In the genomic region with DNA sequence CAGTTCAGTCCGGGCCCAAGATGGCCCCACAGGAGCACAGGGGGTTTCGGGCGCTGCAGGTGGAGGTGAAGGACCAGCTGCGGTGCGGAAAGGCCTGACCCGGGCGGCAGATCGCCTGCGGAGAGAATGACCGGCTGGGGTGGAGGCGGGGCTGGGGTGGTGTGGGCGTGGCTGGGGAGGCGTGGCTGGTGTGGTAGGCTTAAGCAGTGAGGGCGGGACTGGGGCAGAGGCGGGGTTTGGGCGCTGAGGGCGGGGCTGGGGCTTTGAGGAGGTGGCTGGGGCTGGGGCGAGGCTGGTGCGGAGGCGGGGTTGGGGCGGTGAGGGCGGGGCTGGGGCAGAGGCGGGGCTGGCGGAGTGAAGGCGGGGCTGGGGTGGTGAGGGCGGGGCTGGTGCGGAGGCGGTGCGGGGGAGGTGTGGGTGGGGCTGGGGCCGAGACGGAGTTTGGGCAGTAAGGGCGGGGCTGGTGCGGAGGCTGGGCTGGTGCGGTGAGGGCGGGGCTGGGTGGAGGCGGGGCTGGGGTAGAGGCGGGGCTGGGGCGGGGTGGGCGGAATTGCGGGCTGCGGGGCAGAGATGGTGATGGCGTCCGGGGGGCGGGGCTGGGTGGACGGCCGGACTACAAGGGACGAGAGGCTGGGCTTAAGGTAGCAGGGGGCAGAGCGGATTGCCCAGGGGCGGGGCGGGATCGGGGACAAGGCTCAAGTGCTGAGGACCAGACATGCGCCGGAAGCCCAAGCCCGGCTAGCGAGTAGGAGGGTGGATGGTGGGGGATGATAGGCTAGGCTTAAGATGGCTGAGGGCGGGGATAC, we compare ENCODE assay signal across 2 cellular contexts.
TF ChIP-seq lines count a peak whose summit lies in the region.

No MANE protein-coding gene starts in this region.

TF ChIP-seq in HCT116, 20 proteins besides CTCF, POLR2A, EP300 and RAD21 (continued from another document):
- no peak for TF ChIP-seq SRF (IDR thresholded peaks at IDR 0.05; ENCODE audit: low read depth)
- TF ChIP-seq YY1 (IDR thresholded peaks at IDR 0.05; ENCODE audit: extremely low read depth, insufficient replicate concordance, low read depth, low read length): peak; percentile 50
- TF ChIP-seq POLR2AphosphoS5 (IDR thresholded peaks at IDR 0.05; ENCODE audit: low read depth, low read length): peak; percentile 74

TF ChIP-seq in SK-N-SH treated with all-trans-retinoic acid at 6 μM for 48 hours, 23 proteins besides CTCF, POLR2A, EP300 and RAD21 (continued from another document):
- TF ChIP-seq, protein P1, sequence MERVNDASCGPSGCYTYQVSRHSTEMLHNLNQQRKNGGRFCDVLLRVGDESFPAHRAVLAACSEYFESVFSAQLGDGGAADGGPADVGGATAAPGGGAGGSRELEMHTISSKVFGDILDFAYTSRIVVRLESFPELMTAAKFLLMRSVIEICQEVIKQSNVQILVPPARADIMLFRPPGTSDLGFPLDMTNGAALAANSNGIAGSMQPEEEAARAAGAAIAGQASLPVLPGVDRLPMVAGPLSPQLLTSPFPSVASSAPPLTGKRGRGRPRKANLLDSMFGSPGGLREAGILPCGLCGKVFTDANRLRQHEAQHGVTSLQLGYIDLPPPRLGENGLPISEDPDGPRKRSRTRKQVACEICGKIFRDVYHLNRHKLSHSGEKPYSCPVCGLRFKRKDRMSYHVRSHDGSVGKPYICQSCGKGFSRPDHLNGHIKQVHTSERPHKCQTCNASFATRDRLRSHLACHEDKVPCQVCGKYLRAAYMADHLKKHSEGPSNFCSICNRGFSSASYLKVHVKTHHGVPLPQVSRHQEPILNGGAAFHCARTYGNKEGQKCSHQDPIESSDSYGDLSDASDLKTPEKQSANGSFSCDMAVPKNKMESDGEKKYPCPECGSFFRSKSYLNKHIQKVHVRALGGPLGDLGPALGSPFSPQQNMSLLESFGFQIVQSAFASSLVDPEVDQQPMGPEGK (CRISPR knock-in tag; IDR thresholded peaks at IDR 0.05; ENCODE audit: borderline replicate concordance): no peak
- TF ChIP-seq, protein P2, sequence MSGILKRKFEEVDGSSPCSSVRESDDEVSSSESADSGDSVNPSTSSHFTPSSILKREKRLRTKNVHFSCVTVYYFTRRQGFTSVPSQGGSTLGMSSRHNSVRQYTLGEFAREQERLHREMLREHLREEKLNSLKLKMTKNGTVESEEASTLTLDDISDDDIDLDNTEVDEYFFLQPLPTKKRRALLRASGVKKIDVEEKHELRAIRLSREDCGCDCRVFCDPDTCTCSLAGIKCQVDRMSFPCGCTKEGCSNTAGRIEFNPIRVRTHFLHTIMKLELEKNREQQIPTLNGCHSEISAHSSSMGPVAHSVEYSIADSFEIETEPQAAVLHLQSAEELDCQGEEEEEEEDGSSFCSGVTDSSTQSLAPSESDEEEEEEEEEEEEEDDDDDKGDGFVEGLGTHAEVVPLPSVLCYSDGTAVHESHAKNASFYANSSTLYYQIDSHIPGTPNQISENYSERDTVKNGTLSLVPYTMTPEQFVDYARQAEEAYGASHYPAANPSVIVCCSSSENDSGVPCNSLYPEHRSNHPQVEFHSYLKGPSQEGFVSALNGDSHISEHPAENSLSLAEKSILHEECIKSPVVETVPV (CRISPR knock-in tag; IDR thresholded peaks at IDR 0.05): no peak
- TF ChIP-seq TCF4 (CRISPR knock-in tag; IDR thresholded peaks at IDR 0.05; ENCODE audit: borderline replicate concordance) (no peak), SNAI2 (CRISPR knock-in tag; IDR thresholded peaks at IDR 0.05) (no peak), ZC3H10 (CRISPR knock-in tag; IDR thresholded peaks at IDR 0.05) (no peak), CSDC2 (CRISPR knock-in tag; IDR thresholded peaks at IDR 0.05) (no peak), ISL1 (CRISPR knock-in tag; IDR thresholded peaks at IDR 0.05) (no peak), RARB (CRISPR knock-in tag; IDR thresholded peaks at IDR 0.05) (no peak), BACH2 (CRISPR knock-in tag; IDR thresholded peaks at IDR 0.05; ENCODE audit: borderline replicate concordance) (no peak), PPARA (CRISPR knock-in tag; IDR thresholded peaks at IDR 0.05; ENCODE audit: borderline replicate concordance) (no peak), ZFP30 (CRISPR knock-in tag; IDR thresholded peaks at IDR 0.05) (no peak), ZFP3 (CRISPR knock-in tag; IDR thresholded peaks at IDR 0.05) (no peak), ZNF565 (CRISPR knock-in tag; conservative IDR thresholded peaks at IDR 0.05; ENCODE audit: low read depth) (no peak)
- TF ChIP-seq, protein P3, sequence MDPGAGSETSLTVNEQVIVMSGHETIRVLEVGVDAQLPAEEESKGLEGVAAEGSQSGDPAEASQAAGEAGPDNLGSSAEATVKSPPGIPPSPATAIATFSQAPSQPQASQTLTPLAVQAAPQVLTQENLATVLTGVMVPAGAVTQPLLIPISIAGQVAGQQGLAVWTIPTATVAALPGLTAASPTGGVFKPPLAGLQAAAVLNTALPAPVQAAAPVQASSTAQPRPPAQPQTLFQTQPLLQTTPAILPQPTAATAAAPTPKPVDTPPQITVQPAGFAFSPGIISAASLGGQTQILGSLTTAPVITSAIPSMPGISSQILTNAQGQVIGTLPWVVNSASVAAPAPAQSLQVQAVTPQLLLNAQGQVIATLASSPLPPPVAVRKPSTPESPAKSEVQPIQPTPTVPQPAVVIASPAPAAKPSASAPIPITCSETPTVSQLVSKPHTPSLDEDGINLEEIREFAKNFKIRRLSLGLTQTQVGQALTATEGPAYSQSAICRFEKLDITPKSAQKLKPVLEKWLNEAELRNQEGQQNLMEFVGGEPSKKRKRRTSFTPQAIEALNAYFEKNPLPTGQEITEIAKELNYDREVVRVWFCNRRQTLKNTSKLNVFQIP (CRISPR knock-in tag; IDR thresholded peaks at IDR 0.05; ENCODE audit: borderline replicate concordance, low read depth): no peak
- TF ChIP-seq, protein P4, sequence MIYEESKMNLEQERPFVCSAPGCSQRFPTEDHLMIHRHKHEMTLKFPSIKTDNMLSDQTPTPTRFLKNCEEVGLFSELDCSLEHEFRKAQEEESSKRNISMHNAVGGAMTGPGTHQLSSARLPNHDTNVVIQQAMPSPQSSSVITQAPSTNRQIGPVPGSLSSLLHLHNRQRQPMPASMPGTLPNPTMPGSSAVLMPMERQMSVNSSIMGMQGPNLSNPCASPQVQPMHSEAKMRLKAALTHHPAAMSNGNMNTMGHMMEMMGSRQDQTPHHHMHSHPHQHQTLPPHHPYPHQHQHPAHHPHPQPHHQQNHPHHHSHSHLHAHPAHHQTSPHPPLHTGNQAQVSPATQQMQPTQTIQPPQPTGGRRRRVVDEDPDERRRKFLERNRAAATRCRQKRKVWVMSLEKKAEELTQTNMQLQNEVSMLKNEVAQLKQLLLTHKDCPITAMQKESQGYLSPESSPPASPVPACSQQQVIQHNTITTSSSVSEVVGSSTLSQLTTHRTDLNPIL (CRISPR knock-in tag; IDR thresholded peaks at IDR 0.05; ENCODE audit: low read depth): no peak
- TF ChIP-seq, protein P5, sequence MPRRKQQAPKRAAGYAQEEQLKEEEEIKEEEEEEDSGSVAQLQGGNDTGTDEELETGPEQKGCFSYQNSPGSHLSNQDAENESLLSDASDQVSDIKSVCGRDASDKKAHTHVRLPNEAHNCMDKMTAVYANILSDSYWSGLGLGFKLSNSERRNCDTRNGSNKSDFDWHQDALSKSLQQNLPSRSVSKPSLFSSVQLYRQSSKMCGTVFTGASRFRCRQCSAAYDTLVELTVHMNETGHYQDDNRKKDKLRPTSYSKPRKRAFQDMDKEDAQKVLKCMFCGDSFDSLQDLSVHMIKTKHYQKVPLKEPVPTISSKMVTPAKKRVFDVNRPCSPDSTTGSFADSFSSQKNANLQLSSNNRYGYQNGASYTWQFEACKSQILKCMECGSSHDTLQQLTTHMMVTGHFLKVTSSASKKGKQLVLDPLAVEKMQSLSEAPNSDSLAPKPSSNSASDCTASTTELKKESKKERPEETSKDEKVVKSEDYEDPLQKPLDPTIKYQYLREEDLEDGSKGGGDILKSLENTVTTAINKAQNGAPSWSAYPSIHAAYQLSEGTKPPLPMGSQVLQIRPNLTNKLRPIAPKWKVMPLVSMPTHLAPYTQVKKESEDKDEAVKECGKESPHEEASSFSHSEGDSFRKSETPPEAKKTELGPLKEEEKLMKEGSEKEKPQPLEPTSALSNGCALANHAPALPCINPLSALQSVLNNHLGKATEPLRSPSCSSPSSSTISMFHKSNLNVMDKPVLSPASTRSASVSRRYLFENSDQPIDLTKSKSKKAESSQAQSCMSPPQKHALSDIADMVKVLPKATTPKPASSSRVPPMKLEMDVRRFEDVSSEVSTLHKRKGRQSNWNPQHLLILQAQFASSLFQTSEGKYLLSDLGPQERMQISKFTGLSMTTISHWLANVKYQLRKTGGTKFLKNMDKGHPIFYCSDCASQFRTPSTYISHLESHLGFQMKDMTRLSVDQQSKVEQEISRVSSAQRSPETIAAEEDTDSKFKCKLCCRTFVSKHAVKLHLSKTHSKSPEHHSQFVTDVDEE (CRISPR knock-in tag; IDR thresholded peaks at IDR 0.05): no peak
